Comparison of ENCODE assay signal across 16 cellular contexts in the genomic region with DNA sequence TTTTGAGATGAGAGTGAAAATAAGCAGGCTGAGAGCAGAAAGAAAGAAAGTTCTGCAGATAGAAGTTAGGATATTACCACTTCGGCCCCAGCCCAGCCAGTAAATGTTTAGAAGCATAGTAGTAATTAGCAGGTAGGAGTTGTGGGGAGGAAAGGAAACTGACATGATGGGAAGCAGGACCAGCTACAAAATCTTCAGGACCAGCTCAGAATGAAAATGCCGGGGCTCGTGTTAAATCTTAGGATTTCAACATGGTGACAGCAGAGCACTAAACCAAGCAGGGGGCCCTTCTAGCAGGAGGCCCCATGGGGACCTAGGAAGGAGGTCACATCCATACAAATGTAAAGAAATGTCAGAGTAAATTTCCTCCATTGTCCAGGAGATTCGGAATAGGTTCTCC. TPM values are rescaled to one million over a fixed set of nuclear protein-coding genes. Genes with fewer than 3 reads are reported as not detected.
A peak's percentile ranks its signal among the peaks of the same experiment; 100 is the strongest.
DNase-seq lines count a peak whose midpoint lies in the region; ATAC-seq, FAIRE-seq and TF ChIP-seq lines count a peak whose summit lies in the region.
"Had no signal": no experiment of that assay in that cellular context is flagged by ENCODE, and none has a peak within 500 bp of the region (broad histone marks: within the 10 kb centered on the region; RNA-seq: fewer than 3 reads in every experiment).

No MANE protein-coding gene starts in this region.

- 82 to 90% (median 87%) methylated on average over 4 of the region's 4 CpGs for whole genome bisulfite sequencing in ovary, 3 donors

- H3K4me1 Mint-ChIP-seq in CD8-positive, alpha-beta T cell (ENCODE audit: low read depth): peaks cover 73% of the 10 kb centered on the region
- H3K4me1 Mint-ChIP-seq in astrocyte (ENCODE audit: low read depth, unreplicated experiment) (peaks cover 41% of the 10 kb centered on the region), Calu3 (ENCODE audit: low read depth, unreplicated experiment) (peaks cover 9% of the 10 kb centered on the region)
- peaks cover 40 to 73% (median 69%) of the 10 kb centered on the region in 7 donors for H3K4me1 Mint-ChIP-seq in naive thymus-derived CD4-positive, alpha-beta T cell

- TF ChIP-seq EP300 in ovary (IDR thresholded peaks at IDR 0.05): no peak

- peak overlapping the region; percentile 100 for H3K27ac Mint-ChIP-seq in CD8-positive, alpha-beta T cell
- H3K27ac Mint-ChIP-seq in astrocyte (ENCODE audit: unreplicated experiment): no peak overlapping the region
- peak overlapping the region; percentile 99 to 100 (median 100) for H3K27ac Mint-ChIP-seq in naive thymus-derived CD4-positive, alpha-beta T cell
- no peak overlapping the region for H3K27ac Mint-ChIP-seq in Calu3 (ENCODE audit: unreplicated experiment)

- H3K27ac ChIP-seq in CD8-positive, alpha-beta T cell (ENCODE audit: low read depth, low read length): peak overlapping the region; percentile 99
- H3K27ac ChIP-seq in OCI-LY1 (ENCODE audit: low read depth, low read length, poor library complexity, severe bottlenecking) (peak overlapping the region; percentile 73), astrocyte (ENCODE audit: low read depth, low read length) (peak overlapping the region; percentile 82), uterus (no peak overlapping the region), ovary (no peak overlapping the region)
- H3K27ac ChIP-seq in naive thymus-derived CD4-positive, alpha-beta T cell (ENCODE audit: low read depth, low read length): peak overlapping the region; percentile 98
- H3K27ac ChIP-seq: gastrocnemius medialis, prostate gland had no signal

- intact Hi-C loops in CD8-positive, alpha-beta T cell (cut with DNase I, micrococcal nuclease): loop anchor here in 1 of 2 experiments (1.0 to 5.0 kb wide), 2 partner anchors 8 to 272 kb away; no protein-coding TSS in a partner anchor
- intact Hi-C loops in naive thymus-derived CD4-positive, alpha-beta T cell (cut with micrococcal nuclease): loop anchor here (5.0 kb wide), 2 partner anchors 182 to 407 kb away; no protein-coding TSS in a partner anchor
- intact Hi-C loops in Calu3 (cut with micrococcal nuclease; ENCODE audit: unreplicated experiment): no loop called here
- intact Hi-C loops in left colon (cut with DNase I, micrococcal nuclease): no loop called here
- intact Hi-C loops in uterus (cut with DNase I; ENCODE audit: low total_unique reads): no loop called here
- intact Hi-C loops in ovary (cut with DNase I): no loop called here

- H3K27me3 Mint-ChIP-seq in CD8-positive, alpha-beta T cell (ENCODE audit: low read depth): no peaks in the 10 kb centered on the region
- peaks cover 27% of the 10 kb centered on the region for H3K27me3 Mint-ChIP-seq in astrocyte (ENCODE audit: low read depth, unreplicated experiment)
- H3K27me3 Mint-ChIP-seq in naive thymus-derived CD4-positive, alpha-beta T cell: peaks cover 0 to 2% (median 0%) of the 10 kb centered on the region in 5 donors
- peaks cover 98% of the 10 kb centered on the region for H3K27me3 Mint-ChIP-seq in Calu3 (ENCODE audit: unreplicated experiment)

- peak in 1 of 7 experiments; percentile 61 for DNase-seq in CD8-positive, alpha-beta T cell
- no peak for DNase-seq in astrocyte (ENCODE audit: low read depth)
- peak in 2 of 9 donors; percentile 19 to 26 for DNase-seq in naive thymus-derived CD4-positive, alpha-beta T cell
- DNase-seq in Calu3: no peak
- no peak for DNase-seq in left colon
- no peak for DNase-seq in uterus
- DNase-seq in ovary: no peak
- DNase-seq: anterior cingulate cortex, EL, gastrocnemius medialis, mucosa of descending colon, NCI-H1105 treated with DMSO at 0.1 percent for 48 hours had no signal

- TF ChIP-seq POLR2A in uterus (IDR thresholded peaks at IDR 0.05) (no peak), ovary (IDR thresholded peaks at IDR 0.05) (no peak)

- H3K9me3 ChIP-seq in CD8-positive, alpha-beta T cell (ENCODE audit: low read length): no peaks in the 10 kb centered on the region
- H3K9me3 ChIP-seq in OCI-LY1 (ENCODE audit: low read length) (no peaks in the 10 kb centered on the region), astrocyte (ENCODE audit: insufficient read depth, low read depth, low read length) (no peaks in the 10 kb centered on the region), uterus (no peaks in the 10 kb centered on the region), ovary (no peaks in the 10 kb centered on the region)
- no peaks in the 10 kb centered on the region for H3K9me3 ChIP-seq in naive thymus-derived CD4-positive, alpha-beta T cell (ENCODE audit: control insufficient read depth in 2 of 3, low read length in 3 of 3)
- H3K9me3 ChIP-seq: gastrocnemius medialis, mucosa of descending colon, prostate gland had no signal

- POLR2A ChIA-PET in CD8-positive, alpha-beta T cell (lab: Charles Lee): interaction anchor here (0.6 to 21.9 kb wide), 22 partner anchors 11 to 499 kb away, joined by 3 to 2372 read pairs (median 4); no protein-coding TSS in a partner anchor
- POLR2A ChIA-PET in naive thymus-derived CD4-positive, alpha-beta T cell (lab: Charles Lee): interaction anchor here (0.5 to 33.1 kb wide), 49 partner anchors 2 to 607 kb away, joined by 3 to 5102 read pairs (median 9); a partner anchor contains a TSS

- ATAC-seq in CD8-positive, alpha-beta T cell: no peak
- ATAC-seq in naive thymus-derived CD4-positive, alpha-beta T cell: no peak
- ATAC-seq in left colon: no peak
- ATAC-seq: gastrocnemius medialis had no signal

- peaks cover 52% of the 10 kb centered on the region for H3K36me3 ChIP-seq in CD8-positive, alpha-beta T cell (ENCODE audit: insufficient read depth, low read length)
- H3K36me3 ChIP-seq in OCI-LY1 (ENCODE audit: insufficient read depth, low read length): peaks cover 11% of the 10 kb centered on the region; the same call in 1 of the 2 replicates
- peaks cover 24% of the 10 kb centered on the region for H3K36me3 ChIP-seq in astrocyte (ENCODE audit: insufficient read depth, low read length)
- peaks cover 21 to 55% (median 29%) of the 10 kb centered on the region in 3 experiments for H3K36me3 ChIP-seq in naive thymus-derived CD4-positive, alpha-beta T cell (ENCODE audit: control insufficient read depth in 2 of 3, insufficient read depth in 3 of 3, low read length in 3 of 3)
- no peaks in the 10 kb centered on the region for H3K36me3 ChIP-seq in uterus
- no peaks in the 10 kb centered on the region for H3K36me3 ChIP-seq in ovary
- H3K36me3 ChIP-seq: gastrocnemius medialis, prostate gland had no signal

- no peaks in the 10 kb centered on the region for H3K79me2 ChIP-seq in OCI-LY1 (ENCODE audit: insufficient read depth, low read length)
- H3K79me2 ChIP-seq in astrocyte (ENCODE audit: insufficient read depth, low read length): peaks cover 66% of the 10 kb centered on the region

- no peak for FAIRE-seq in astrocyte (lab: Jason Lieb, UNC)
- FAIRE-seq: GM12892 had no signal

- no peaks in the 10 kb centered on the region for H3F3A ChIP-seq in OCI-LY1 (ENCODE audit: insufficient read depth, low read length)

- H2AFZ ChIP-seq in OCI-LY1 (ENCODE audit: low read length) (no peak overlapping the region), astrocyte (ENCODE audit: low read depth, low read length) (no peak overlapping the region)

- no peaks in the 10 kb centered on the region for H3K9me2 ChIP-seq in OCI-LY1 (ENCODE audit: low read depth, low read length)

- H4K20me1 ChIP-seq in OCI-LY1 (ENCODE audit: insufficient read depth, low read length) (no peaks in the 10 kb centered on the region), astrocyte (ENCODE audit: insufficient read depth, low read length) (no peaks in the 10 kb centered on the region)

- TF ChIP-seq CTCF in CD8-positive, alpha-beta T cell (IDR thresholded peaks at IDR 0.05): no peak
- no peak for TF ChIP-seq CTCF in OCI-LY1 (IDR thresholded peaks at IDR 0.05; ENCODE audit: low read length)
- TF ChIP-seq CTCF in astrocyte (IDR thresholded peaks at IDR 0.05; ENCODE audit: insufficient read depth, low read depth, low read length): no peak
- no peak for TF ChIP-seq CTCF in Calu3 (IDR thresholded peaks at IDR 0.05; ENCODE audit: unreplicated experiment)
- TF ChIP-seq CTCF in uterus (IDR thresholded peaks at IDR 0.05): no peak
- no peak for TF ChIP-seq CTCF in ovary (IDR thresholded peaks at IDR 0.05)

- CTCF ChIA-PET in CD8-positive, alpha-beta T cell (lab: Charles Lee): interaction anchor here (0.6 to 19.9 kb wide), 5 partner anchors 12 to 578 kb away, joined by 3 to 490 read pairs (median 4); no protein-coding TSS in a partner anchor
- CTCF ChIA-PET in naive thymus-derived CD4-positive, alpha-beta T cell (lab: Charles Lee): interaction anchor here (0.6 to 13.3 kb wide), 8 partner anchors 10 to 646 kb away, joined by 3 to 314 read pairs (median 4); no protein-coding TSS in a partner anchor
- CTCF ChIA-PET in Calu3 (lab: Charles Lee): no interaction called here

- peaks cover 63% of the 10 kb centered on the region for H3K4me1 ChIP-seq in CD8-positive, alpha-beta T cell (ENCODE audit: insufficient read depth, low read length)
- peaks cover 58% of the 10 kb centered on the region for H3K4me1 ChIP-seq in OCI-LY1 (ENCODE audit: insufficient read depth, low read length, severe bottlenecking)
- H3K4me1 ChIP-seq in astrocyte (ENCODE audit: insufficient read depth, low read length): peaks cover 28% of the 10 kb centered on the region
- H3K4me1 ChIP-seq in naive thymus-derived CD4-positive, alpha-beta T cell (ENCODE audit: control insufficient read depth in 2 of 2, insufficient read depth in 2 of 2, low read length in 2 of 2): peaks cover 49 to 57% of the 10 kb centered on the region in 2 donors
- H3K4me1 ChIP-seq in uterus: peaks cover 0 to 15% of the 10 kb centered on the region in 2 donors
- no peaks in the 10 kb centered on the region for H3K4me1 ChIP-seq in ovary (ENCODE audit: insufficient read depth)
- H3K4me1 ChIP-seq: prostate gland had no signal

- no TSS peak for BruUV-seq in Calu3 (replicated peaks; lab: Mats Ljungman, UMichigan)

- H3K9ac ChIP-seq in OCI-LY1 (ENCODE audit: low read length): peak overlapping the region; percentile 69; the same call in 1 of the 2 replicates
- H3K9ac ChIP-seq in astrocyte (ENCODE audit: low read length): peak overlapping the region; percentile 89

- H3K4me2 ChIP-seq in OCI-LY1 (ENCODE audit: low read length) (peak overlapping the region; percentile 66), astrocyte (ENCODE audit: low read length) (peak overlapping the region; percentile 96)

- H3K9me3 Mint-ChIP-seq in CD8-positive, alpha-beta T cell: no peaks in the 10 kb centered on the region
- H3K9me3 Mint-ChIP-seq in astrocyte (ENCODE audit: unreplicated experiment): peaks cover 7% of the 10 kb centered on the region
- H3K9me3 Mint-ChIP-seq in naive thymus-derived CD4-positive, alpha-beta T cell: peaks cover 0 to 16% (median 0%) of the 10 kb centered on the region in 11 donors
- H3K9me3 Mint-ChIP-seq in Calu3 (ENCODE audit: low read depth, unreplicated experiment): no peaks in the 10 kb centered on the region

- peak overlapping the region; percentile 81 for H3K4me3 ChIP-seq in CD8-positive, alpha-beta T cell (ENCODE audit: low read depth, low read length)
- H3K4me3 ChIP-seq in OCI-LY1 (ENCODE audit: low read depth, low read length, poor library complexity, severe bottlenecking) (no peak overlapping the region), astrocyte (ENCODE audit: insufficient read depth, low read depth, low read length) (no peak overlapping the region), uterus (no peak overlapping the region), ovary (no peak overlapping the region)
- H3K4me3 ChIP-seq in naive thymus-derived CD4-positive, alpha-beta T cell (ENCODE audit: low read length): peak overlapping the region; percentile 83
- H3K4me3 ChIP-seq: gastrocnemius medialis, mucosa of descending colon, prostate gland had no signal

- no peaks in the 10 kb centered on the region for H3K27me3 ChIP-seq in CD8-positive, alpha-beta T cell (ENCODE audit: insufficient read depth, low read length)
- no peaks in the 10 kb centered on the region for H3K27me3 ChIP-seq in OCI-LY1 (ENCODE audit: insufficient read depth, low read length)
- H3K27me3 ChIP-seq in astrocyte (ENCODE audit: insufficient read depth, low read length): peaks cover 3% of the 10 kb centered on the region
- no peaks in the 10 kb centered on the region for H3K27me3 ChIP-seq in naive thymus-derived CD4-positive, alpha-beta T cell (ENCODE audit: control insufficient read depth in 2 of 2, insufficient read depth in 2 of 2, low read length in 2 of 2)
- peaks cover 0 to 10% of the 10 kb centered on the region in 2 donors for H3K27me3 ChIP-seq in uterus
- no peaks in the 10 kb centered on the region for H3K27me3 ChIP-seq in ovary

- peak overlapping the region; percentile 99 for H3K4me3 Mint-ChIP-seq in CD8-positive, alpha-beta T cell
- H3K4me3 Mint-ChIP-seq in astrocyte (ENCODE audit: unreplicated experiment): peak overlapping the region; percentile 61
- H3K4me3 Mint-ChIP-seq in naive thymus-derived CD4-positive, alpha-beta T cell: peak overlapping the region; percentile 95 to 100 (median 99)
- no peak overlapping the region for H3K4me3 Mint-ChIP-seq in Calu3 (ENCODE audit: low read depth, unreplicated experiment)

- peaks cover 84% of the 10 kb centered on the region for H3K36me3 Mint-ChIP-seq in CD8-positive, alpha-beta T cell
- H3K36me3 Mint-ChIP-seq in astrocyte (ENCODE audit: low read depth, unreplicated experiment) (peaks cover 26% of the 10 kb centered on the region), Calu3 (ENCODE audit: insufficient read depth, unreplicated experiment) (peaks cover 5% of the 10 kb centered on the region)
- peaks cover 34 to 80% (median 65%) of the 10 kb centered on the region in 5 donors for H3K36me3 Mint-ChIP-seq in naive thymus-derived CD4-positive, alpha-beta T cell

RNA-seq across cellular contexts. Expression of a gene that starts 28.7 kb away (rescaled TPM):
- not detected for total RNA-seq in CD8-positive, alpha-beta T cell
- total RNA-seq in astrocyte: not detected in 2 replicates
- not detected for total RNA-seq in naive thymus-derived CD4-positive, alpha-beta T cell
- not detected for polyA plus RNA-seq in naive thymus-derived CD4-positive, alpha-beta T cell
- 0.64 TPM in 1 of 2 replicates, not detected in the other for total RNA-seq in Calu3 (2022)
- total RNA-seq in left colon: 1 to 10 TPM in 1 of 2 donors, not detected in 1; 4.0 TPM
- total RNA-seq in uterus: not detected
- 10 to 100 TPM in 2 of 7 donors, 1 to 10 TPM in 3, not detected in 2; 1.4 to 90.0 (median 5.3) TPM for total RNA-seq in ovary
- polyA plus RNA-seq in ovary: 1 to 10 TPM in 1 of 2 donors, not detected in 1; 1.5 TPM
- total RNA-seq: activated CD8-positive, alpha-beta memory T cell treated with anti-CD3 and anti-CD28 coated beads for 36 hours; gastrocnemius medialis; mucosa of descending colon; prostate gland had no signal

RNA-seq across cellular contexts. Expression of a gene that starts 50.2 kb away (rescaled TPM):
- total RNA-seq in CD8-positive, alpha-beta T cell: not detected
- not detected in 2 replicates for total RNA-seq in astrocyte
- not detected for total RNA-seq in naive thymus-derived CD4-positive, alpha-beta T cell
- polyA plus RNA-seq in naive thymus-derived CD4-positive, alpha-beta T cell: not detected
- 12.4 and 16.8 TPM in 2 replicates for total RNA-seq in Calu3 (2022)
- 1 to 10 TPM in 1 of 2 donors, not detected in 1; 4.0 TPM for total RNA-seq in left colon
- total RNA-seq in uterus: 1 to 10 TPM in 1 of 4 donors, not detected in 3; 1.0 TPM
- total RNA-seq in ovary: 10 to 100 TPM in 2 of 7 donors, 1 to 10 TPM in 1, under 1 TPM in 1, not detected in 3; 0.82 to 35.0 (median 18.6) TPM
- under 1 TPM in 1 of 2 donors, not detected in 1; 0.15 TPM for polyA plus RNA-seq in ovary
- total RNA-seq: activated CD8-positive, alpha-beta memory T cell treated with anti-CD3 and anti-CD28 coated beads for 36 hours; gastrocnemius medialis; mucosa of descending colon; prostate gland had no signal

RNA-seq across cellular contexts. Expression of a gene that starts 55.4 kb away (rescaled TPM):
- 10 to 100 TPM; 13.8 to 15.3 TPM for total RNA-seq in CD8-positive, alpha-beta T cell
- total RNA-seq in astrocyte: 15.7 and 16.2 TPM in 2 replicates
- 100 to 1,000 TPM in 2 of 5 experiments, 10 to 100 TPM in 2, 1 to 10 TPM in 1; 9.8 to 110 (median 78.8) TPM for total RNA-seq in naive thymus-derived CD4-positive, alpha-beta T cell
- 10 to 100 TPM; 36.9 to 55.6 TPM for polyA plus RNA-seq in naive thymus-derived CD4-positive, alpha-beta T cell
- total RNA-seq in Calu3 (2022): 3.0 and 3.1 TPM in 2 replicates
- total RNA-seq in left colon: 1 to 10 TPM; 1.2 to 3.2 TPM
- total RNA-seq in uterus: 10 to 100 TPM in 3 of 4 donors, 1 to 10 TPM in 1; 1.5 to 34.6 (median 21.9) TPM
- total RNA-seq in ovary: 10 to 100 TPM; 17.9 to 41.1 (median 31.9) TPM
- polyA plus RNA-seq in ovary: 10 to 100 TPM; 10.7 to 14.1 TPM

Comparison
In these comparisons a context has a peak if more than half of its experiments do, and no peak if none do; other contexts are left out.
1. H3K27ac ChIP-seq: peak in CD8-positive, alpha-beta T cell (single experiment), OCI-LY1 (single experiment), astrocyte (single experiment) and naive thymus-derived CD4-positive, alpha-beta T cell (single experiment); none in uterus (0 of 2) and ovary (0 of 2).
2. H3K4me3 ChIP-seq: peak in CD8-positive, alpha-beta T cell (single experiment) and naive thymus-derived CD4-positive, alpha-beta T cell (single experiment); none in OCI-LY1 (single experiment), astrocyte (single experiment), uterus (0 of 2) and ovary (single experiment).
3. H3K27ac Mint-ChIP-seq: peak in CD8-positive, alpha-beta T cell (single experiment) and naive thymus-derived CD4-positive, alpha-beta T cell (9 of 9); none in astrocyte (single experiment) and Calu3 (single experiment).
4. intact Hi-C loops: an anchor here in naive thymus-derived CD4-positive, alpha-beta T cell (5.0 kb wide); none called in Calu3, left colon, uterus and ovary.